In the genomic region with DNA sequence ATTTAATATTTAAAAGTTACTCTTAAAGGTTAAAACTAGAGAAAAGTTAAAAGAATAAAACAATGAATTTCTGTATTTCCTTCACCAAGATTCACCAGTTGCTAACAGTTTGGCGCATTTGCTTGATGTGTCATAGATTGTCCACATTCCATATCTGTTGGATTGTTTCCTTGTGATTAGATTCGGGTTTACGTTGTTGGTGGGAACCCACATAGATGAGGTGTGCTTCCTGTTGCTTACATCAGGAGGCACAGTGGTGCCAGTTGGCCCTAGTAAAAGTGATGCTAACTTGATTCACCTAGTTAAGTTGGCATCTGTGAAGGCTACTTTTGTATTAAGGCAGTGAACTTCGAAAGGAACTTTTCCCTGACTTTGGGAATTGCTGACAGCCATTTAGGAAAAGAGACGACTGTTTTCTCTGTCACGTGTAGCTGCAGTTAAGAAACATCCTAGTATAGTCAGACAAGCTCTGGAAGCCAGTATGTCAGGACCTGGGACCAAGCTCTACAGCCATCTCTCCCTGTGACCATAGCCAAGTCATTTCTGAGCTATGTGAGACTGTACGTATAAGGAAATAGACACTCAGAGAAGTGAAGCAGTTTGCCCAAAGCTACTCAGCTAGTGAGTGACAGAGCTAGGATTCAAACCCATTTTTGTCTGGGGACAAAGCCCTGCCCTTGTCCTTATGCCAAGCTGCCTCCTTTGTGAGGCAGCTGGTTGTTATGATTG, we compare ENCODE assay signal across 10 cellular contexts. TPM values are rescaled to one million over a fixed set of nuclear protein-coding genes. Genes with fewer than 3 reads are reported as not detected.
DNase-seq lines count a peak whose midpoint lies in the region; ATAC-seq and TF ChIP-seq lines count a peak whose summit lies in the region.
"Had no signal": no experiment of that assay in that cellular context is flagged by ENCODE, and none has a peak within 500 bp of the region (broad histone marks: within the 10 kb centered on the region; RNA-seq: fewer than 3 reads in every experiment).

No MANE protein-coding gene starts in this region.

- no peak overlapping the region for H3K4me3 ChIP-seq in upper lobe of right lung
- H3K4me3 ChIP-seq: SK-N-MC had no signal

- no peaks in the 10 kb centered on the region for H3K9me3 ChIP-seq in upper lobe of right lung

- H3K27me3 ChIP-seq in upper lobe of right lung: no peaks in the 10 kb centered on the region

- peaks cover 71% of the 10 kb centered on the region for H3K4me1 Mint-ChIP-seq in activated T-cell treated with anti-CD3 and anti-CD28 coated beads, Interleukin-2, amount 50 U/mL, for 72 hours (ENCODE audit: low read depth)
- H3K4me1 Mint-ChIP-seq in activated T-cell treated with anti-CD3 and anti-CD28 coated beads, Interleukin-2, amount 50 U/mL, for 4 hours (ENCODE audit: low read depth): peaks cover 51% of the 10 kb centered on the region
- H3K4me1 Mint-ChIP-seq in activated T-helper 17 cell treated with anti-CD3 and anti-CD28 coated beads, Interleukin-2, amount 50 U/mL, for 72 hours: peaks cover 41% of the 10 kb centered on the region

- H3K36me3 Mint-ChIP-seq in activated T-cell treated with anti-CD3 and anti-CD28 coated beads, Interleukin-2, amount 50 U/mL, for 72 hours (ENCODE audit: insufficient read depth in 2 of 2): no peaks in the 10 kb centered on the region
- peaks cover 1% of the 10 kb centered on the region for H3K36me3 Mint-ChIP-seq in activated T-cell treated with anti-CD3 and anti-CD28 coated beads, Interleukin-2, amount 50 U/mL, for 4 hours (ENCODE audit: insufficient read depth)
- no peaks in the 10 kb centered on the region for H3K36me3 Mint-ChIP-seq in activated T-helper 17 cell treated with anti-CD3 and anti-CD28 coated beads, Interleukin-2, amount 50 U/mL, for 72 hours (ENCODE audit: low read depth)

- H3K4me3 Mint-ChIP-seq in activated T-cell treated with anti-CD3 and anti-CD28 coated beads, Interleukin-2, amount 50 U/mL, for 72 hours: no peak overlapping the region
- no peak overlapping the region for H3K4me3 Mint-ChIP-seq in activated T-cell treated with anti-CD3 and anti-CD28 coated beads, Interleukin-2, amount 50 U/mL, for 4 hours
- H3K4me3 Mint-ChIP-seq in activated T-helper 17 cell treated with anti-CD3 and anti-CD28 coated beads, Interleukin-2, amount 50 U/mL, for 72 hours: peak overlapping the region; percentile 21

- H3K27ac Mint-ChIP-seq in activated T-cell treated with anti-CD3 and anti-CD28 coated beads, Interleukin-2, amount 50 U/mL, for 72 hours: peak overlapping the region; percentile 79
- H3K27ac Mint-ChIP-seq in activated T-helper 17 cell treated with anti-CD3 and anti-CD28 coated beads, Interleukin-2, amount 50 U/mL, for 72 hours: peak overlapping the region; percentile 98

- intact Hi-C loops in upper lobe of right lung (cut with DNase I): no loop called here

- no peaks in the 10 kb centered on the region for H3K36me3 ChIP-seq in upper lobe of right lung

- H3K27ac ChIP-seq in upper lobe of right lung: peak overlapping the region; percentile 60
- H3K27ac ChIP-seq: SK-N-MC had no signal

- no peak for TF ChIP-seq CTCF in upper lobe of right lung (IDR thresholded peaks at IDR 0.05)

- no peaks in the 10 kb centered on the region for H3K9me3 Mint-ChIP-seq in activated T-cell treated with anti-CD3 and anti-CD28 coated beads, Interleukin-2, amount 50 U/mL, for 72 hours
- no peaks in the 10 kb centered on the region for H3K9me3 Mint-ChIP-seq in activated T-cell treated with anti-CD3 and anti-CD28 coated beads, Interleukin-2, amount 50 U/mL, for 4 hours
- H3K9me3 Mint-ChIP-seq in activated T-helper 17 cell treated with anti-CD3 and anti-CD28 coated beads, Interleukin-2, amount 50 U/mL, for 72 hours: no peaks in the 10 kb centered on the region

- peaks cover 14% of the 10 kb centered on the region for H3K4me1 ChIP-seq in upper lobe of right lung

- peak in 1 of 2 donors; percentile 47 for ATAC-seq in activated T-cell treated with anti-CD3 and anti-CD28 coated beads, Interleukin-2, amount 50 U/mL, for 72 hours (replicated peaks in 1 of 2)
- no peak for ATAC-seq in activated T-cell treated with anti-CD3 and anti-CD28 coated beads, Interleukin-2, amount 50 U/mL, for 4 hours
- peak; percentile 57 for ATAC-seq in activated T-helper 17 cell treated with anti-CD3 and anti-CD28 coated beads, Interleukin-2, amount 50 U/mL, for 72 hours (replicated peaks)
- peak; percentile 34 for ATAC-seq in upper lobe of right lung

- no peaks in the 10 kb centered on the region for H3K27me3 Mint-ChIP-seq in activated T-cell treated with anti-CD3 and anti-CD28 coated beads, Interleukin-2, amount 50 U/mL, for 72 hours (ENCODE audit: low read depth)
- H3K27me3 Mint-ChIP-seq in activated T-cell treated with anti-CD3 and anti-CD28 coated beads, Interleukin-2, amount 50 U/mL, for 4 hours (ENCODE audit: low read depth): no peaks in the 10 kb centered on the region
- H3K27me3 Mint-ChIP-seq in activated T-helper 17 cell treated with anti-CD3 and anti-CD28 coated beads, Interleukin-2, amount 50 U/mL, for 72 hours: no peaks in the 10 kb centered on the region

- no peak for DNase-seq in activated T-cell treated with anti-CD3 and anti-CD28 coated beads, Interleukin-2, amount 50 U/mL, for 72 hours
- no peak for DNase-seq in activated T-cell treated with anti-CD3 and anti-CD28 coated beads, Interleukin-2, amount 50 U/mL, for 4 hours
- DNase-seq in hepatic stellate cell (ENCODE audit: low spot score): peak; percentile 83
- no peak for DNase-seq in upper lobe of right lung
- no peak for DNase-seq in anterior cingulate cortex (lab: John Stamatoyannopoulos, UW)
- no peak for DNase-seq in medulla oblongata (ENCODE audit: extremely low spot score)
- no peak for DNase-seq in cerebellar nuclear complex (lab: John Stamatoyannopoulos, UW)
- DNase-seq: activated naive CD4-positive, alpha-beta T cell treated with anti-CD3 and anti-CD28 coated beads, Interleukin-2, amount 50 U/mL, for 16 hours had no signal

RNA-seq across cellular contexts. Expression of gene PPARD, which starts 49.0 kb away (rescaled TPM):
- total RNA-seq in activated T-cell treated with anti-CD3 and anti-CD28 coated beads, Interleukin-2, amount 50 U/mL, for 72 hours: 10 to 100 TPM; 24.1 to 27.9 TPM
- total RNA-seq in activated T-cell treated with anti-CD3 and anti-CD28 coated beads, Interleukin-2, amount 50 U/mL, for 4 hours: 10 to 100 TPM; 15.4 to 17.4 (median 16.9) TPM
- total RNA-seq in activated T-helper 17 cell treated with anti-CD3 and anti-CD28 coated beads, Interleukin-2, amount 50 U/mL, for 72 hours: 10 to 100 TPM; 21.0 to 27.9 TPM
- total RNA-seq in upper lobe of right lung: 31.6 TPM

Comparison
In these comparisons a context has a peak if more than half of its experiments do, and no peak if none do; other contexts are left out.
1. ATAC-seq: peak in activated T-helper 17 cell treated with anti-CD3 and anti-CD28 coated beads, Interleukin-2, amount 50 U/mL, for 72 hours (single experiment) and upper lobe of right lung (single experiment); none in activated T-cell treated with anti-CD3 and anti-CD28 coated beads, Interleukin-2, amount 50 U/mL, for 4 hours (0 of 2).